8 cellular contexts compared by ENCODE assay signal in the genomic region with DNA sequence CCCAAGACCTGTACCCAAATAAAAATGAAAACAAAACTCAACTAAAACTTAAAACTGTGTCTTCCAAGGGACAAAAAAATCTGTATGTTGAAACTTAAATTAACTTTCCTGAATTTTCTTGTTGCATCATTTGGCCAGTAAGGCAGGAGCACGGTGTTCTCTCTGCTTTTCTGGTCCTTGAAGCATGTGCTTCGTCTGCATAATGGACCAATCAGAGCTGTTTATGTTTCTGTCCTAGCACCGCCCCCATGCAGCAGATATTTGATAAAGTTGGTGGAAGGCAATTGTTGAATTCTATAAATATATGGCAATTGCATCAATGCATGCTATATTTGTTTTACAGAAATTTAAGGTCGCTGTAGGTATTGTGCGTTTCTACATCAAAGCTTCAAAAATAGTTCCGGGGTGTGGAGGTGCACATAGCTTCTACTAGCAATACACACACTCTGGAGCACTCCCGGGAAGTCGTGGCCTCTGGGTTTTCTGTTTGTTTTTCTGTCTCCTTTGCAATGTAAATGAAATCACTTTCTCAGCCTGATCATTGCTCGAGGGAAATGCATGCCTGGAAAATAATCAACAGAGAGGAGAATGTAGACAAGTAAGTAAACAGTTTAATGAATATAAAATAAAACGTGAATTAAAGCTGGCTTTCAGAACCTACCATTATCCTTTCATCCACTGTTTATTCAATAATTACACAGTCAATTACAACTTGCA.
DNase-seq lines count a peak whose midpoint lies in the region; ATAC-seq and TF ChIP-seq lines count a peak whose summit lies in the region.
"Not testable (repeated sequence)": the region's sequence is repeated elsewhere in the genome, so short reads cannot be mapped to it uniquely, and the experiment has no call there.

No MANE protein-coding gene starts in this region.

- H3K9me3 Mint-ChIP-seq in activated naive CD4-positive, alpha-beta T cell treated with anti-CD3 and anti-CD28 coated beads for 36 hours; mesothelial cell of epicardium; stimulated activated naive B cell treated with anti-CD40 and anti-IgM and Interleukin-4, amounts not matched to agents 10 μg/mL and 1 μg/mL and 100 μg/mL, for 72 hours: not testable (repeated sequence)

- intact Hi-C loops in Panc1 (cut with micrococcal nuclease; ENCODE audit: unreplicated experiment); activated naive CD4-positive, alpha-beta T cell treated with anti-CD3 and anti-CD28 coated beads for 36 hours (cut with micrococcal nuclease): not testable (repeated sequence)

- BruUV-seq in Panc1 (replicated peaks; lab: Mats Ljungman, UMichigan): not testable (repeated sequence)

- H3K36me3 Mint-ChIP-seq in activated naive CD4-positive, alpha-beta T cell treated with anti-CD3 and anti-CD28 coated beads for 36 hours (ENCODE audit: low read depth); mesothelial cell of epicardium; stimulated activated naive B cell treated with anti-CD40 and anti-IgM and Interleukin-4, amounts not matched to agents 10 μg/mL and 1 μg/mL and 100 μg/mL, for 72 hours: not testable (repeated sequence)

- H3K4me1 Mint-ChIP-seq in activated naive CD4-positive, alpha-beta T cell treated with anti-CD3 and anti-CD28 coated beads for 36 hours (ENCODE audit: low read depth): peaks cover 45% of the 10 kb centered on the region
- peaks cover 56% of the 10 kb centered on the region for H3K4me1 Mint-ChIP-seq in mesothelial cell of epicardium
- H3K4me1 Mint-ChIP-seq in stimulated activated naive B cell treated with anti-CD40 and anti-IgM and Interleukin-4, amounts not matched to agents 10 μg/mL and 1 μg/mL and 100 μg/mL, for 72 hours: peaks cover 37 to 55% of the 10 kb centered on the region in 2 donors

- H3K27ac ChIP-seq in C4-2B (peak overlapping the region; percentile 79), Panc1 (ENCODE audit: low read length) (peak overlapping the region; percentile 98)
- H3K27ac ChIP-seq in HEK293 (ENCODE audit: extremely low read depth, low read depth, low read length): not testable (repeated sequence)

- H3K4me3 Mint-ChIP-seq in activated naive CD4-positive, alpha-beta T cell treated with anti-CD3 and anti-CD28 coated beads for 36 hours; stimulated activated naive B cell treated with anti-CD40 and anti-IgM and Interleukin-4, amounts not matched to agents 10 μg/mL and 1 μg/mL and 100 μg/mL, for 72 hours: not testable (repeated sequence)
- H3K4me3 Mint-ChIP-seq in mesothelial cell of epicardium: peak overlapping the region; percentile 8

- H3K27me3 Mint-ChIP-seq in activated naive CD4-positive, alpha-beta T cell treated with anti-CD3 and anti-CD28 coated beads for 36 hours (ENCODE audit: low read depth); mesothelial cell of epicardium (ENCODE audit: low read depth); stimulated activated naive B cell treated with anti-CD40 and anti-IgM and Interleukin-4, amounts not matched to agents 10 μg/mL and 1 μg/mL and 100 μg/mL, for 72 hours: not testable (repeated sequence)

- POLR2A ChIA-PET in HEK293 (lab: Yijun Ruan, JAX); Panc1 (lab: Charles Lee): not testable (repeated sequence)

- not testable (repeated sequence) for H3K9me3 ChIP-seq in HEK293 (ENCODE audit: control insufficient read depth, insufficient read depth, low read depth, low read length); Panc1 (ENCODE audit: control insufficient read depth, insufficient read depth, low read depth, low read length)

- peak; percentile 46; the same call in 1 of the 2 replicates for ATAC-seq in Panc1
- not testable (repeated sequence) for ATAC-seq in stimulated activated naive B cell treated with anti-CD40 and anti-IgM and Interleukin-4, amounts not matched to agents 10 μg/mL and 1 μg/mL and 100 μg/mL, for 72 hours (replicated peaks)

- peaks cover 23% of the 10 kb centered on the region for H3K4me1 ChIP-seq in HEK293 (ENCODE audit: control insufficient read depth, insufficient read depth, low read length)
- H3K4me1 ChIP-seq in Panc1 (ENCODE audit: control insufficient read depth, insufficient read depth, low read length): peaks cover 51% of the 10 kb centered on the region

- not testable (repeated sequence) for H3K36me3 ChIP-seq in HEK293 (ENCODE audit: control insufficient read depth in 2 of 2, insufficient read depth in 1 of 2, low read length in 2 of 2); Panc1 (ENCODE audit: control insufficient read depth, insufficient read depth, low read length)

- H3K27me3 ChIP-seq in Panc1 (ENCODE audit: control insufficient read depth, insufficient read depth, low read length): not testable (repeated sequence)

- H3K4me3 ChIP-seq in HEK293 (ENCODE audit: low read depth, low read length): not testable (repeated sequence)
- H3K4me3 ChIP-seq in Panc1 (ENCODE audit: low read depth in 2 of 2, low read length in 2 of 2): peak overlapping the region; percentile 7 to 21; a peak in 2 of 4 replicates

- peak; percentile 57 for DNase-seq in NCI-H1436 (lab: John Stamatoyannopoulos, UW)
- DNase-seq in Panc1 (ENCODE audit: low read depth, low spot score); activated naive CD4-positive, alpha-beta T cell treated with anti-CD3 and anti-CD28 coated beads for 36 hours; mesothelial cell of epicardium (ENCODE audit: low spot score in 2 of 2, unreplicated experiment in 2 of 2); stimulated activated naive B cell treated with anti-CD40 and anti-IgM and Interleukin-4, amounts not matched to agents 10 μg/mL and 1 μg/mL and 100 μg/mL, for 72 hours: not testable (repeated sequence)
- DNase-seq in fibroblast of gingiva (ENCODE audit: low read depth): peak; percentile 24

- H3K27ac Mint-ChIP-seq in activated naive CD4-positive, alpha-beta T cell treated with anti-CD3 and anti-CD28 coated beads for 36 hours: peak overlapping the region; percentile 50
- peak overlapping the region; percentile 99 for H3K27ac Mint-ChIP-seq in mesothelial cell of epicardium
- peak overlapping the region; percentile 11 for H3K27ac Mint-ChIP-seq in stimulated activated naive B cell treated with anti-CD40 and anti-IgM and Interleukin-4, amounts not matched to agents 10 μg/mL and 1 μg/mL and 100 μg/mL, for 72 hours

- TF ChIP-seq CTCF in C4-2B (conservative IDR thresholded peaks at IDR 0.05); HEK293 (tag by site-specific recombination; IDR thresholded peaks at IDR 0.05); Panc1 (IDR thresholded peaks at IDR 0.05); mesothelial cell of epicardium (IDR thresholded peaks at IDR 0.05; ENCODE audit: unreplicated experiment): not testable (repeated sequence)

- CTCF ChIA-PET in HEK293 (lab: Yijun Ruan, JAX) (interaction anchor here (0.8 to 1.2 kb wide), 2 partner anchors 125 to 198 kb away, joined by 3 to 4 read pairs; no protein-coding TSS in a partner anchor), Panc1 (lab: Charles Lee) (interaction anchor here (0.5 kb wide), 1 partner anchor 48 kb away, joined by 3 read pairs; no protein-coding TSS in a partner anchor)
- CTCF ChIA-PET in activated naive CD4-positive, alpha-beta T cell treated with anti-CD3 and anti-CD28 coated beads for 36 hours (lab: Charles Lee): interaction anchor here (0.7 to 1.6 kb wide), 3 partner anchors 8 to 75 kb away, joined by 3 read pairs; no protein-coding TSS in a partner anchor

- in situ Hi-C loops in Panc1 (cut with HindIII; ENCODE audit: low pct_unique_long_range_greater_than_20kb, low sequenced_read_pairs): not testable (repeated sequence)

TF ChIP-seq in HEK293, 187 proteins besides CTCF, POLR2A, EP300 and RAD21 (continues in another document):
- TF ChIP-seq, protein P1, sequence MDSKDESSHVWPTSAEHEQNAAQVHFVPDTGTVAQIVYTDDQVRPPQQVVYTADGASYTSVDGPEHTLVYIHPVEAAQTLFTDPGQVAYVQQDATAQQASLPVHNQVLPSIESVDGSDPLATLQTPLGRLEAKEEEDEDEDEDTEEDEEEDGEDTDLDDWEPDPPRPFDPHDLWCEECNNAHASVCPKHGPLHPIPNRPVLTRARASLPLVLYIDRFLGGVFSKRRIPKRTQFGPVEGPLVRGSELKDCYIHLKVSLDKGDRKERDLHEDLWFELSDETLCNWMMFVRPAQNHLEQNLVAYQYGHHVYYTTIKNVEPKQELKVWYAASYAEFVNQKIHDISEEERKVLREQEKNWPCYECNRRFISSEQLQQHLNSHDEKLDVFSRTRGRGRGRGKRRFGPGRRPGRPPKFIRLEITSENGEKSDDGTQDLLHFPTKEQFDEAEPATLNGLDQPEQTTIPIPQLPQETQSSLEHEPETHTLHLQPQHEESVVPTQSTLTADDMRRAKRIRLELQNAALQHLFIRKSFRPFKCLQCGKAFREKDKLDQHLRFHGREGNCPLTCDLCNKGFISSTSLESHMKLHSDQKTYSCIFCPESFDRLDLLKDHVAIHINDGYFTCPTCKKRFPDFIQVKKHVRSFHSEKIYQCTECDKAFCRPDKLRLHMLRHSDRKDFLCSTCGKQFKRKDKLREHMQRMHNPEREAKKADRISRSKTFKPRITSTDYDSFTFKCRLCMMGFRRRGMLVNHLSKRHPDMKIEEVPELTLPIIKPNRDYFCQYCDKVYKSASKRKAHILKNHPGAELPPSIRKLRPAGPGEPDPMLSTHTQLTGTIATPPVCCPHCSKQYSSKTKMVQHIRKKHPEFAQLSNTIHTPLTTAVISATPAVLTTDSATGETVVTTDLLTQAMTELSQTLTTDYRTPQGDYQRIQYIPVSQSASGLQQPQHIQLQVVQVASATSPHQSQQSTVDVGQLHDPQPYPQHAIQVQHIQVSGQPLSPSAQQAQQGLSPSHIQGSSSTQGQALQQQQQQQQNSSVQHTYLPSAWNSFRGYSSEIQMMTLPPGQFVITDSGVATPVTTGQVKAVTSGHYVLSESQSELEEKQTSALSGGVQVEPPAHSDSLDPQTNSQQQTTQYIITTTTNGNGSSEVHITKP (tag by site-specific recombination; IDR thresholded peaks at IDR 0.05): peak; percentile 76; the same call in 1 of the 2 replicates
- peak; percentile 47; the same call in 1 of the 2 replicates for TF ChIP-seq ZBTB17 (tag by site-specific recombination; IDR thresholded peaks at IDR 0.05)
- peak; percentile 42; the same call in 1 of the 2 replicates for TF ChIP-seq GFI1B (tag by site-specific recombination; IDR thresholded peaks at IDR 0.05)
- TF ChIP-seq TCF7L2 (IDR thresholded peaks at IDR 0.05; ENCODE audit: borderline replicate concordance, low read depth, low read length): peak; percentile 34; the same call in 1 of the 2 replicates
- peak; percentile 78 for TF ChIP-seq ZNF335 (tag by site-specific recombination; conservative IDR thresholded peaks at IDR 0.05)
- peak; percentile 67 for TF ChIP-seq SP7 (tag by site-specific recombination; IDR thresholded peaks at IDR 0.05)
- peak; percentile 35; the same call in 1 of the 2 replicates for TF ChIP-seq ZNF843 (tag by site-specific recombination; IDR thresholded peaks at IDR 0.05)

Comparison
In these comparisons a context has a peak if more than half of its experiments do, and no peak if none do; other contexts are left out.
1. H3K27ac Mint-ChIP-seq: peak in every context shown above with its lines; median percentile 99 in mesothelial cell of epicardium; 50 in activated naive CD4-positive, alpha-beta T cell treated with anti-CD3 and anti-CD28 coated beads for 36 hours; 11 in stimulated activated naive B cell treated with anti-CD40 and anti-IgM and Interleukin-4, amounts not matched to agents 10 μg/mL and 1 μg/mL and 100 μg/mL, for 72 hours.